Comparison of ENCODE assay signal across 2 cellular contexts in the genomic region with DNA sequence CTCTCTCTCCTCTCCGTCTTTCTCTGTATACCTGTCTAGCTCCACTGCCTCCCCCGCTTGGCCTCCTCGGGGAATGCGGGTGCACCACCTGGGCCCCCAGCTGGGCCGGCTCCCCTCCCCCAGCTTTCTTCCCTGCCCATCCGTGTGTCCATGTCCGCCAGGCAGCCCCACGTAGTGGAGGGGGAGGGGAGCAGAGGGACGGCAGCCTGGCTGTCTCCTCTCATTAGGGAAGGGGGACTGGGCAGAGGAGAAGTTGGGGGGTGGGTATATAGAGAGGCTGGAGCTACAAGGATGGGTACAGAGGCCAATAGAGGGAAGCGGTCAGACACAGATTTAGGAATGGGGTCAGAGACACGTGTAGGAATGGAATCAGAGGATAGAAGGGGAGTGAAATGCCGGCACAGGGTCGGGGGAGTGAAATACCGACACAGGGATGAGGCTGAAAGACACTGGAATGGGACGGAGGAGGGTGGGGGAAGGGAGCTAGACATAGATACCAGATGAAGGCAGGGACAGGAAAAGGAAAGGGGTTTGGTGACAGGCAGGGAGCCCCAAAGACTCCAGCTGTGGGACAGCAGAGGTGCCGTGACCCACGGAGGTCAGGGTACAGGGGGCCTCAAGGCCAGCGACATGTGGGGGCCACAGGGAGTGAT.
TF ChIP-seq lines count a peak whose summit lies in the region.

No MANE protein-coding gene starts in this region.

TF ChIP-seq in SK-N-SH, 30 proteins besides CTCF, POLR2A, EP300 and RAD21 (continued from another document):
- TF ChIP-seq ZBTB33 (IDR thresholded peaks at IDR 0.05; ENCODE audit: borderline replicate concordance, low read depth) (no peak), JUND (IDR thresholded peaks at IDR 0.05) (no peak), RXRA (IDR thresholded peaks at IDR 0.05; ENCODE audit: borderline replicate concordance, low read depth) (no peak), MEF2A (IDR thresholded peaks at IDR 0.05; ENCODE audit: borderline replicate concordance, low read depth) (no peak), CHD2 (IDR thresholded peaks at IDR 0.05; ENCODE audit: low read length, partially characterized antibody) (peak; percentile 34)
- TF ChIP-seq, protein P1, sequence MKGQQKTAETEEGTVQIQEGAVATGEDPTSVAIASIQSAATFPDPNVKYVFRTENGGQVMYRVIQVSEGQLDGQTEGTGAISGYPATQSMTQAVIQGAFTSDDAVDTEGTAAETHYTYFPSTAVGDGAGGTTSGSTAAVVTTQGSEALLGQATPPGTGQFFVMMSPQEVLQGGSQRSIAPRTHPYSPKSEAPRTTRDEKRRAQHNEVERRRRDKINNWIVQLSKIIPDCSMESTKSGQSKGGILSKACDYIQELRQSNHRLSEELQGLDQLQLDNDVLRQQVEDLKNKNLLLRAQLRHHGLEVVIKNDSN (IDR thresholded peaks at IDR 0.05; ENCODE audit: borderline replicate concordance, low read depth): no peak

TF ChIP-seq in SK-N-SH treated with all-trans-retinoic acid at 6 μM for 48 hours, 23 proteins besides CTCF, POLR2A, EP300 and RAD21 (continued from another document):
- TF ChIP-seq ARNTL (CRISPR knock-in tag; IDR thresholded peaks at IDR 0.05; ENCODE audit: borderline replicate concordance, low read depth) (no peak), CSRNP3 (CRISPR knock-in tag; IDR thresholded peaks at IDR 0.05) (no peak), SNAI2 (CRISPR knock-in tag; IDR thresholded peaks at IDR 0.05) (no peak), ZFP3 (CRISPR knock-in tag; IDR thresholded peaks at IDR 0.05) (no peak), CSDC2 (CRISPR knock-in tag; IDR thresholded peaks at IDR 0.05) (no peak), TCF4 (CRISPR knock-in tag; IDR thresholded peaks at IDR 0.05; ENCODE audit: borderline replicate concordance) (no peak), PATZ1 (CRISPR knock-in tag; IDR thresholded peaks at IDR 0.05; ENCODE audit: borderline replicate concordance) (no peak), TOX (CRISPR knock-in tag; IDR thresholded peaks at IDR 0.05; ENCODE audit: borderline replicate concordance) (no peak), ZC3H10 (CRISPR knock-in tag; IDR thresholded peaks at IDR 0.05) (no peak), ZNF565 (CRISPR knock-in tag; conservative IDR thresholded peaks at IDR 0.05; ENCODE audit: low read depth) (no peak), TSHZ2 (CRISPR knock-in tag; IDR thresholded peaks at IDR 0.05) (no peak), RARB (CRISPR knock-in tag; IDR thresholded peaks at IDR 0.05) (no peak)
- TF ChIP-seq, protein P2, sequence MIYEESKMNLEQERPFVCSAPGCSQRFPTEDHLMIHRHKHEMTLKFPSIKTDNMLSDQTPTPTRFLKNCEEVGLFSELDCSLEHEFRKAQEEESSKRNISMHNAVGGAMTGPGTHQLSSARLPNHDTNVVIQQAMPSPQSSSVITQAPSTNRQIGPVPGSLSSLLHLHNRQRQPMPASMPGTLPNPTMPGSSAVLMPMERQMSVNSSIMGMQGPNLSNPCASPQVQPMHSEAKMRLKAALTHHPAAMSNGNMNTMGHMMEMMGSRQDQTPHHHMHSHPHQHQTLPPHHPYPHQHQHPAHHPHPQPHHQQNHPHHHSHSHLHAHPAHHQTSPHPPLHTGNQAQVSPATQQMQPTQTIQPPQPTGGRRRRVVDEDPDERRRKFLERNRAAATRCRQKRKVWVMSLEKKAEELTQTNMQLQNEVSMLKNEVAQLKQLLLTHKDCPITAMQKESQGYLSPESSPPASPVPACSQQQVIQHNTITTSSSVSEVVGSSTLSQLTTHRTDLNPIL (CRISPR knock-in tag; IDR thresholded peaks at IDR 0.05; ENCODE audit: low read depth): no peak
